Comparison of ENCODE assay signal across 26 cellular contexts in the genomic region with DNA sequence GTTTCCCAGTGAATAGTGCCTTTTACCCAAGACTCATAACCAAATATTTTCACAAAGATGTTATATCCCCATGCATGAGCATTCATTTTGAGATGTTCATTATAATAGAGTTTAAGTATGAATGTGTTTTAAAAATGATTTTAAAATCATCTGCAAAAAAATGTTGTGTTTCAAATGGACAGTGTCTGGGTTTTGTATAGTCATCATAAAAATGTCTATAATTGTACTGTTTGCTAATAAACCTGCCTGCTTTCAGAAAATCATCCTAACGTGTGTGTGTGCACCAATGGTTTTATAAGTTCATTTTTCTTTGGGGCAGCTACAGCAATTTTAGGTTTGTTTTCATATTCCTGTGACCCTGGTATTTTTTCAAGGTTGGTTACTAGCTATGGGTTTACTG.
A peak's percentile ranks its signal among the peaks of the same experiment; 100 is the strongest.
DNase-seq lines count a peak whose midpoint lies in the region; ATAC-seq, FAIRE-seq and TF ChIP-seq lines count a peak whose summit lies in the region.
"Had no signal": no experiment of that assay in that cellular context is flagged by ENCODE, and none has a peak within 500 bp of the region (broad histone marks: within the 10 kb centered on the region; RNA-seq: fewer than 3 reads in every experiment).

No MANE protein-coding gene starts in this region.

- FAIRE-seq in HepG2 (lab: Jason Lieb, UNC), result no peak
- FAIRE-seq: A204.1, A549, D721Med had no signal

- intact Hi-C loops in HepG2 (cut with micrococcal nuclease; ENCODE audit: unreplicated experiment) (no loop called here), right lobe of liver (cut with DNase I) (no loop called here)

- H3K36me3 ChIP-seq in HepG2 (replicated peaks in 1 of 2; ENCODE audit: control insufficient read depth in 1 of 2, insufficient read depth in 2 of 2, low read length in 2 of 2), result peaks cover 14 to 21% of the 10 kb centered on the region in 2 experiments
- H3K36me3 ChIP-seq in right lobe of liver, result no peaks in the 10 kb centered on the region
- H3K36me3 ChIP-seq: BE2C; BLaER1; BLaER1 treated with 17β-estradiol and CSF1 and Interleukin-3, amounts not matched to agents 10 nM and 100 nM had no signal

- POLR2A ChIA-PET in HepG2 (lab: Yijun Ruan, JAX), result no interaction called here

- H3K4me3 ChIP-seq in HepG2 (replicated peaks in 1 of 3; ENCODE audit: insufficient read depth in 1 of 3, low read depth in 2 of 3, low read length in 3 of 3) (no peak overlapping the region), right lobe of liver (no peak overlapping the region)
- H3K4me3 ChIP-seq: A549; BLaER1; BLaER1 treated with 17β-estradiol and CSF1 and Interleukin-3, amounts not matched to agents 10 nM and 100 nM had no signal

- H3K9me3 ChIP-seq in HepG2 (ENCODE audit: low read length) (no peaks in the 10 kb centered on the region), right lobe of liver (no peaks in the 10 kb centered on the region)
- H3K9me3 ChIP-seq: A549; BE2C; BLaER1; BLaER1 treated with 17β-estradiol and CSF1 and Interleukin-3, amounts not matched to agents 10 nM and 100 nM; Caco-2 had no signal

- CTCF ChIA-PET in HepG2 (lab: Yijun Ruan, JAX; ENCODE audit: low intra/inter-chr PET ratio, low total read pairs), result no interaction called here

- H4K20me1 ChIP-seq in HepG2 (ENCODE audit: insufficient read depth, low read length), result no peaks in the 10 kb centered on the region
- H4K20me1 ChIP-seq: BLaER1; BLaER1 treated with 17β-estradiol and CSF1 and Interleukin-3, amounts not matched to agents 10 nM and 100 nM had no signal

- H3K79me2 ChIP-seq in HepG2 (ENCODE audit: insufficient read depth, low read length), result no peaks in the 10 kb centered on the region

- BruUV-seq in HepG2 (replicated peaks; lab: Mats Ljungman, UMichigan), result no TSS peak

- in situ Hi-C loops in HepG2 (cut with HindIII; ENCODE audit: extremely low pct_ligation_motif_present, low pct_unique_long_range_greater_than_20kb), result no loop called here

- TF ChIP-seq POLR2A in HepG2 (IDR thresholded peaks at IDR 0.05; ENCODE audit: insufficient read depth in 1 of 2, low read depth in 2 of 2, low read length in 2 of 2) (no peak), right lobe of liver (IDR thresholded peaks at IDR 0.05) (no peak)

- peak overlapping the region; percentile 26 for H3K4me2 ChIP-seq in HepG2 (ENCODE audit: low read depth, low read length)
- H3K4me2 ChIP-seq: A549; BLaER1; BLaER1 treated with 17β-estradiol and CSF1 and Interleukin-3, amounts not matched to agents 10 nM and 100 nM had no signal

- no peak for TF ChIP-seq RAD21 in HepG2 (CRISPR knock-in tag; IDR thresholded peaks at IDR 0.05)

- no peak for TF ChIP-seq EP300 in HepG2 (IDR thresholded peaks at IDR 0.05; ENCODE audit: low read depth in 2 of 2, low read length in 2 of 2)
- no peak for TF ChIP-seq EP300 in HepG2 (CRISPR knock-in tag; IDR thresholded peaks at IDR 0.05; ENCODE audit: borderline replicate concordance)

- H3K27ac ChIP-seq in HepG2 (ENCODE audit: extremely low read length, insufficient read depth, low read length) (peak overlapping the region; percentile 57), right lobe of liver (no peak overlapping the region), VCaP (peak overlapping the region; percentile 34; the same call in 1 of the 2 replicates)
- H3K27ac ChIP-seq: A549; BLaER1; BLaER1 treated with 17β-estradiol and CSF1 and Interleukin-3, amounts not matched to agents 10 nM and 100 nM; C4-2B had no signal

- H3K4me1 ChIP-seq in HepG2 (ENCODE audit: insufficient read depth, low read length), result peaks cover 30% of the 10 kb centered on the region
- H3K4me1 ChIP-seq in right lobe of liver, result peaks cover 0 to 3% (median 0%) of the 10 kb centered on the region in 4 donors
- H3K4me1 ChIP-seq: A549, BE2C, BLaER1, Caco-2 had no signal

- WGBS in HepG2 (ENCODE audit: low lambda C conversion rate), result 83% methylated on average over 1 of the region's 1 CpG
- 94% methylated on average over 1 of the region's 1 CpG for WGBS in right lobe of liver (ENCODE audit: insufficient coverage, low coverage, low lambda C conversion rate, missing lambda C conversion rate)

- H2AFZ ChIP-seq in HepG2 (ENCODE audit: low read length), result no peak overlapping the region

- H3K27me3 ChIP-seq in HepG2 (ENCODE audit: control insufficient read depth in 1 of 2, insufficient read depth in 2 of 2, low read length in 2 of 2) (no peaks in the 10 kb centered on the region; a peak in 1 of 5 replicates), right lobe of liver (no peaks in the 10 kb centered on the region)
- H3K27me3 ChIP-seq: BE2C; BLaER1; BLaER1 treated with 17β-estradiol and CSF1 and Interleukin-3, amounts not matched to agents 10 nM and 100 nM had no signal

- DNase-seq in HepG2 (ENCODE audit: low spot score) (no peak), right lobe of liver (no peak)
- DNase-seq in stimulated activated CD4-positive, alpha-beta T cell treated with anti-CD3 and anti-CD28 coated beads, Interleukin-1b, Interleukin-23, amount 100 ng/mL, for 48 hours, result no peak
- DNase-seq: 8988T; ACHN; AML-193; BE2C; C1 segment of cervical spinal cord; Caco-2; Calu3; CD4-positive, alpha-beta memory T cell; CD4-positive, alpha-beta T cell; CD4-positive, CD25-positive, alpha-beta regulatory T cell; CD8-positive, alpha-beta memory T cell; CD8-positive, alpha-beta T cell; COR-L47; DMS 273 treated with DMSO at 0.1 percent for 48 hours; DND-41; EL had no signal

- ATAC-seq in HepG2 (no peak), right lobe of liver (no peak)
- ATAC-seq: A549; CD8-positive, alpha-beta T cell had no signal

- H3K9ac ChIP-seq in HepG2 (ENCODE audit: insufficient read depth, low read depth, low read length), result no peak overlapping the region
- H3K9ac ChIP-seq: BLaER1; BLaER1 treated with 17β-estradiol and CSF1 and Interleukin-3, amounts not matched to agents 10 nM and 100 nM had no signal

- TF ChIP-seq CTCF in HepG2 (CRISPR knock-in tag; IDR thresholded peaks at IDR 0.05), result no peak
- no peak for TF ChIP-seq CTCF in right lobe of liver (IDR thresholded peaks at IDR 0.05)
- TF ChIP-seq CTCF in VCaP (conservative IDR thresholded peaks at IDR 0.05), result no peak

TF ChIP-seq in HepG2, 621 proteins besides CTCF, POLR2A, EP300 and RAD21:
- TF ChIP-seq MYNN (CRISPR knock-in tag; IDR thresholded peaks at IDR 0.05; ENCODE audit: low read depth) (no peak), ZNF720 (CRISPR knock-in tag; IDR thresholded peaks at IDR 0.05) (no peak), MAFK (conservative IDR thresholded peaks at IDR 0.05 in 1 of 2, IDR thresholded peaks at IDR 0.05 in 1 of 2; ENCODE audit: low read length in 2 of 2) (peak; percentile 72 to 73), PAF1 (CRISPR knock-in tag; IDR thresholded peaks at IDR 0.05) (no peak), ZNF329 (CRISPR knock-in tag; IDR thresholded peaks at IDR 0.05; ENCODE audit: low read depth) (no peak), ZNF777 (CRISPR knock-in tag; IDR thresholded peaks at IDR 0.05) (no peak), RFXANK (CRISPR knock-in tag; IDR thresholded peaks at IDR 0.05) (no peak), MAFF (IDR thresholded peaks at IDR 0.05; ENCODE audit: low read depth, low read length) (peak; percentile 53), ZNF205 (CRISPR knock-in tag; IDR thresholded peaks at IDR 0.05) (no peak), ZNF317 (CRISPR knock-in tag; IDR thresholded peaks at IDR 0.05) (no peak)
TF ChIP-seq in HepG2: peak in this region for 2.

Comparison
In these comparisons a context has a peak if more than half of its experiments do, and no peak if none do; other contexts are left out.
1. H3K27ac ChIP-seq: peak in HepG2 (single experiment) and VCaP (single experiment); none in right lobe of liver (0 of 3).